ENCODE assay signal across 8 cellular contexts in genomic region chr5:126600631-126601511, GRCh38. TPM values are rescaled to one million over a fixed set of nuclear protein-coding genes. Genes with fewer than 3 reads are reported as not detected.
DNase-seq lines count a peak whose midpoint lies in the region; ATAC-seq and TF ChIP-seq lines count a peak whose summit lies in the region.

TSS of gene PHAX (plus strand) at chr5:126600947. CDS start at chr5:126600963, 16 bp downstream.

- H3K9me3 Mint-ChIP-seq in activated CD4-positive, alpha-beta T cell treated with anti-CD3 and anti-CD28 coated beads for 36 hours (ENCODE audit: low read depth), result no peaks in the 10 kb centered on the region

- peaks cover 3% of the 10 kb centered on the region for H3K4me1 ChIP-seq in colonic mucosa

- H3K4me3 Mint-ChIP-seq in activated CD4-positive, alpha-beta T cell treated with anti-CD3 and anti-CD28 coated beads for 36 hours, result peak within 1 kb of the TSS; percentile 97

- H3K27ac Mint-ChIP-seq in activated CD4-positive, alpha-beta T cell treated with anti-CD3 and anti-CD28 coated beads for 36 hours, result peak within 1 kb of the TSS; percentile 99

- peak within 1 kb of the TSS; percentile 100 for H3K4me3 ChIP-seq in colonic mucosa

- H3K27ac ChIP-seq in colonic mucosa, result peak within 1 kb of the TSS; percentile 85

- H3K27me3 Mint-ChIP-seq in activated CD4-positive, alpha-beta T cell treated with anti-CD3 and anti-CD28 coated beads for 36 hours, result no peaks in the 10 kb centered on the region

- H3K9ac ChIP-seq in colonic mucosa (ENCODE audit: low read depth in 2 of 2, low read length in 2 of 2), result peak within 1 kb of the TSS; percentile 66 to 99

- peaks cover 38% of the 10 kb centered on the region for H3K4me1 Mint-ChIP-seq in activated CD4-positive, alpha-beta T cell treated with anti-CD3 and anti-CD28 coated beads for 36 hours

- no peaks in the 10 kb centered on the region for H3K9me3 ChIP-seq in colonic mucosa

- no peaks in the 10 kb centered on the region for H3K27me3 ChIP-seq in colonic mucosa

- intact Hi-C loops in activated CD4-positive, alpha-beta T cell treated with anti-CD3 and anti-CD28 coated beads for 36 hours (cut with DNase I, micrococcal nuclease), result loop anchor here (1.0 to 5.0 kb wide), 9 partner anchors 152 to 1482 kb away; partner anchors contain the start of genes C5orf63 (in 1 of the 2), GRAMD2B (in 1 of the 2), MARCHF3 (in 1 of the 2) and SLC12A2 (in 1 of the 2)
- intact Hi-C loops in colonic mucosa (cut with DNase I), result no loop called here

- POLR2A ChIA-PET in activated CD4-positive, alpha-beta T cell treated with anti-CD3 and anti-CD28 coated beads for 36 hours (lab: Charles Lee), result no interaction called here

- H3K36me3 ChIP-seq in colonic mucosa, result no peaks in the 10 kb centered on the region

- peak; percentile 57 for TF ChIP-seq CTCF in colonic mucosa (IDR thresholded peaks at IDR 0.05)

- peak; percentile 94 for DNase-seq in AG08396 (ENCODE audit: low spot score)
- peak; percentile 84 for DNase-seq in NCI-H226
- peak; percentile 87 for DNase-seq in activated CD4-positive, alpha-beta T cell treated with anti-CD3 and anti-CD28 coated beads for 36 hours
- peak; percentile 85 for DNase-seq in colonic mucosa
- peak; percentile 86 for DNase-seq in left lobe of liver (ENCODE audit: low spot score)
- DNase-seq in stimulated activated CD4-positive, alpha-beta T cell treated with anti-CD3 and anti-CD28 coated beads, Interleukin-2, amount 100 ng/mL, for 48 hours, result peak; percentile 63 to 71

- CTCF ChIA-PET in activated CD4-positive, alpha-beta T cell treated with anti-CD3 and anti-CD28 coated beads for 36 hours (lab: Charles Lee), result interaction anchor here (0.5 to 3.0 kb wide), 20 partner anchors 8 to 1696 kb away, joined by 3 to 11 read pairs (median 4); partner anchors contain the start of gene MARCHF3

- peaks cover 24% of the 10 kb centered on the region for H3K36me3 Mint-ChIP-seq in activated CD4-positive, alpha-beta T cell treated with anti-CD3 and anti-CD28 coated beads for 36 hours (ENCODE audit: low read depth)

- ATAC-seq in GM18861 (IDR thresholded peaks at IDR 0.05; ENCODE audit: unreplicated experiment), result peak; percentile 89
- ATAC-seq in HG03095 (IDR thresholded peaks at IDR 0.05; ENCODE audit: unreplicated experiment), result peak; percentile 94
- ATAC-seq in activated CD4-positive, alpha-beta T cell treated with anti-CD3 and anti-CD28 coated beads for 36 hours, result peak; percentile 94
- peak; percentile 99 for ATAC-seq in left lobe of liver

RNA-seq across cellular contexts. Expression of gene PHAX, which starts in this region (rescaled TPM):
- 10 to 100 TPM; 41.4 to 49.1 TPM for total RNA-seq in activated CD4-positive, alpha-beta T cell treated with anti-CD3 and anti-CD28 coated beads for 36 hours
- 10 to 100 TPM; 36.4 to 36.6 TPM for total RNA-seq in colonic mucosa
- 13.6 TPM for total RNA-seq in left lobe of liver

Comparison
In these comparisons a context has a peak if more than half of its experiments do, and no peak if none do; other contexts are left out.
1. Peak in every context shown above with its lines: DNase-seq, ATAC-seq, H3K4me3 ChIP-seq and H3K27ac ChIP-seq.